In genomic region chr20:59042151-59042795, GRCh38 we compare ENCODE assay signal across 9 cellular contexts. TPM values are rescaled to one million over a fixed set of nuclear protein-coding genes. Genes with fewer than 3 reads are reported as not detected.
DNase-seq lines count a peak whose midpoint lies in the region; ATAC-seq, FAIRE-seq and TF ChIP-seq lines count a peak whose summit lies in the region.
"Had no signal": no experiment of that assay in that cellular context is flagged by ENCODE, and none has a peak within 500 bp of the region (broad histone marks: within the 10 kb centered on the region; RNA-seq: fewer than 3 reads in every experiment).

TSS of gene PRELID3B (minus strand) at chr20:59042786. CDS start at chr20:59042730, 56 bp downstream.

- TF ChIP-seq CTCF in GM10248 (IDR thresholded peaks at IDR 0.05; ENCODE audit: control extremely low read depth, extremely low read depth, low read depth, missing control alignments) (no peak), keratinocyte (optimal IDR thresholded peaks at IDR 0.05 in 1 of 3, IDR thresholded peaks at IDR 0.05 in 1 of 3, conservative IDR thresholded peaks at IDR 0.05 in 1 of 3; ENCODE audit: extremely low read depth in 1 of 3, insufficient read depth in 2 of 3, low read length in 3 of 3) (peak in 1 of 3 experiments; percentile 8)

- peak within 1 kb of the TSS; percentile 75 to 95 (median 85) for H3K4me3 ChIP-seq in keratinocyte (ENCODE audit: control insufficient read depth in 2 of 3, extremely low read depth in 1 of 3, insufficient read depth in 2 of 3, low read depth in 1 of 3, low read length in 3 of 3)

- H3K27ac ChIP-seq in keratinocyte (ENCODE audit: control insufficient read depth, insufficient read depth, low read length): peak within 1 kb of the TSS; percentile 80

- no peaks in the 10 kb centered on the region for H4K20me1 ChIP-seq in keratinocyte (ENCODE audit: control insufficient read depth, extremely low read depth, insufficient read depth, low read length)

- POLR2A ChIA-PET in GM10248 (lab: Yijun Ruan, JAX): interaction anchor here (0.6 kb wide), 1 partner anchor 10 kb away, joined by 3 read pairs; the partner anchor contains the start of gene ATP5F1E

- CTCF ChIA-PET in GM10248 (lab: Yijun Ruan, JAX): interaction anchor here (1.4 to 2.5 kb wide), 2 partner anchors 10 to 138 kb away, joined by 3 to 9 read pairs; partner anchors contain the start of gene ATP5F1E

- in situ Hi-C loops in T47D (cut with HindIII; ENCODE audit: low pct_unique_long_range_greater_than_20kb, low sequenced_read_pairs): no loop called here

- no peak for FAIRE-seq in keratinocyte (lab: Jason Lieb, UNC)
- FAIRE-seq: TTC549 had no signal

- peak within 1 kb of the TSS; percentile 90 for H3K4me2 ChIP-seq in keratinocyte (ENCODE audit: control insufficient read depth, extremely low read depth, insufficient read depth, low read depth, low read length)

- peak; percentile 40 for DNase-seq in 8988T
- peak; percentile 36 for DNase-seq in GM10248 (ENCODE audit: extremely low spot score)
- peak; percentile 43 for DNase-seq in NCI-H69 (lab: John Stamatoyannopoulos, UW)
- peak; percentile 31 to 70 for DNase-seq in T47D (ENCODE audit: low read depth in 1 of 2, low spot score in 1 of 2)
- no peak for DNase-seq in keratinocyte (ENCODE audit: low read depth, low spot score)
- DNase-seq in stimulated activated naive CD4-positive, alpha-beta T cell treated with Interleukin-2 at 50 U/mL for 16 hours (lab: John Stamatoyannopoulos, UW): peak; percentile 46
- no peak for DNase-seq in NCI-H524 treated with DMSO at 0.1 percent for 48 hours (lab: John Stamatoyannopoulos, UW)

- H3K9me1 ChIP-seq in keratinocyte (ENCODE audit: control insufficient read depth, extremely low read depth, insufficient read depth, low read length): peaks cover 4% of the 10 kb centered on the region

- H3K9me3 ChIP-seq in keratinocyte (ENCODE audit: control insufficient read depth, low read depth, low read length): no peaks in the 10 kb centered on the region

- H3K4me1 ChIP-seq in keratinocyte (ENCODE audit: control insufficient read depth, extremely low read depth, insufficient read depth, low read length): peaks cover 32% of the 10 kb centered on the region

- peak within 1 kb of the TSS; percentile 96 for H2AFZ ChIP-seq in keratinocyte (ENCODE audit: control insufficient read depth, low read length)

- H3K9ac ChIP-seq in keratinocyte (ENCODE audit: control insufficient read depth, extremely low read depth, insufficient read depth, low read length): peak within 1 kb of the TSS; percentile 86

- no peaks in the 10 kb centered on the region for H3K27me3 ChIP-seq in keratinocyte (ENCODE audit: control insufficient read depth, extremely low read depth, insufficient read depth, low read length)

- peak; percentile 22 for ATAC-seq in HG02610 (IDR thresholded peaks at IDR 0.05; ENCODE audit: unreplicated experiment)

- dilution Hi-C loops in keratinocyte (cut with MboI; ENCODE audit: extremely low pct_ligation_motif_present, low sequenced_read_pairs): no loop called here

- H3K79me2 ChIP-seq in keratinocyte (ENCODE audit: control insufficient read depth, insufficient read depth, low read length): peaks cover 53% of the 10 kb centered on the region

- H3K36me3 ChIP-seq in keratinocyte (ENCODE audit: control insufficient read depth in 2 of 2, extremely low read depth in 1 of 2, insufficient read depth in 2 of 2, low read length in 2 of 2): peaks cover 11 to 24% of the 10 kb centered on the region in 2 experiments

RNA-seq across cellular contexts. Expression of gene PRELID3B, which starts in this region (rescaled TPM):
- polyA plus RNA-seq in keratinocyte: 70.7 to 86.9 TPM (median 75.3 TPM) in 3 replicates
- polyA plus RNA-seq in keratinocyte (2011; ENCODE audit: low read depth): 211 TPM
- polyA plus RNA-seq in keratinocyte (2011; cell fraction: cytosol; rRNA removed): 66.1 and 129 TPM in 2 replicates
- 26.8 and 42.0 TPM in 2 replicates for polyA plus RNA-seq in keratinocyte (2011; cell fraction: nucleus; rRNA removed)
- 79.1 and 112 TPM in 2 replicates for polyA plus RNA-seq in keratinocyte (2012; ENCODE audit: low replicate concordance)
- polyA minus RNA-seq in keratinocyte: 90.1 to 126 TPM (median 96.3 TPM) in 3 replicates
- polyA minus RNA-seq in keratinocyte (2011; cell fraction: cytosol; rRNA and poly(A)+ RNA removed): 106 TPM
- 26.6 and 32.0 TPM in 2 replicates for polyA minus RNA-seq in keratinocyte (2011; cell fraction: nucleus; rRNA and poly(A)+ RNA removed)

Comparison
In these comparisons a context has a peak if more than half of its experiments do, and no peak if none do; other contexts are left out.
1. DNase-seq: peak in 8988T (single experiment), GM10248 (single experiment), NCI-H69 (single experiment), T47D (2 of 2) and stimulated activated naive CD4-positive, alpha-beta T cell treated with Interleukin-2 at 50 U/mL for 16 hours (single experiment); none in keratinocyte (single experiment) and NCI-H524 treated with DMSO at 0.1 percent for 48 hours (single experiment).